Comparison of ENCODE assay signal across 8 cellular contexts in genomic region chr1:23483327-23484252, GRCh38. TPM values are rescaled to one million over a fixed set of nuclear protein-coding genes. Genes with fewer than 3 reads are reported as not detected.
A peak's percentile ranks its signal among the peaks of the same experiment; 100 is the strongest.
DNase-seq lines count a peak whose midpoint lies in the region; ATAC-seq and TF ChIP-seq lines count a peak whose summit lies in the region.

TSS of gene ASAP3 (minus strand) at chr1:23484179. CDS start at chr1:23484133, 46 bp downstream.

- H3K27me3 ChIP-seq in HUES6 (ENCODE audit: control insufficient read depth, insufficient read depth, low read length) (peaks cover 14% of the 10 kb centered on the region), neutrophil (peaks cover 99% of the 10 kb centered on the region)

- H3K4me3 Mint-ChIP-seq in activated T-helper 17 cell treated with anti-CD3 and anti-CD28 coated beads, Interleukin-2, amount 50 U/mL, for 72 hours: peak within 1 kb of the TSS; percentile 86
- peak within 1 kb of the TSS; percentile 96 for H3K4me3 Mint-ChIP-seq in glutamatergic neuron (ENCODE audit: unreplicated experiment)

- peak; percentile 60 for ATAC-seq in activated T-helper 17 cell treated with anti-CD3 and anti-CD28 coated beads, Interleukin-2, amount 50 U/mL, for 72 hours (replicated peaks)
- no peak for ATAC-seq in HG02623 (IDR thresholded peaks at IDR 0.05; ENCODE audit: unreplicated experiment)

- H3K27ac Mint-ChIP-seq in activated T-helper 17 cell treated with anti-CD3 and anti-CD28 coated beads, Interleukin-2, amount 50 U/mL, for 72 hours: peak within 1 kb of the TSS; percentile 36
- peak within 1 kb of the TSS; percentile 82 for H3K27ac Mint-ChIP-seq in glutamatergic neuron (ENCODE audit: unreplicated experiment)

- H3K4me3 ChIP-seq in HUES6 (ENCODE audit: low read depth, low read length) (peak within 1 kb of the TSS; percentile 88), neutrophil (ENCODE audit: low read depth in 1 of 2, low read length in 1 of 2) (peak within 1 kb of the TSS; percentile 39 to 63)

- H3K36me3 ChIP-seq in HUES6 (ENCODE audit: control insufficient read depth, insufficient read depth, low read length): no peaks in the 10 kb centered on the region
- no peaks in the 10 kb centered on the region for H3K36me3 ChIP-seq in neutrophil

- TF ChIP-seq CTCF in glutamatergic neuron (IDR thresholded peaks at IDR 0.05; ENCODE audit: partially characterized antibody, unreplicated experiment) (no peak), neutrophil (IDR thresholded peaks at IDR 0.05) (no peak)

- H3K4me1 ChIP-seq in HUES6 (ENCODE audit: control insufficient read depth, insufficient read depth, low read length): peaks cover 25% of the 10 kb centered on the region
- H3K4me1 ChIP-seq in neutrophil (ENCODE audit: control insufficient read depth in 1 of 2, insufficient read depth in 1 of 2, low read depth in 1 of 2, low read length in 1 of 2): peaks cover 7% of the 10 kb centered on the region in 2 experiments

- H3K27me3 Mint-ChIP-seq in activated T-helper 17 cell treated with anti-CD3 and anti-CD28 coated beads, Interleukin-2, amount 50 U/mL, for 72 hours: peaks cover 12% of the 10 kb centered on the region
- peaks cover 9% of the 10 kb centered on the region for H3K27me3 Mint-ChIP-seq in glutamatergic neuron (ENCODE audit: unreplicated experiment)

- peaks cover 7% of the 10 kb centered on the region for H3K4me1 Mint-ChIP-seq in activated T-helper 17 cell treated with anti-CD3 and anti-CD28 coated beads, Interleukin-2, amount 50 U/mL, for 72 hours
- H3K4me1 Mint-ChIP-seq in glutamatergic neuron (ENCODE audit: low read depth, unreplicated experiment): peaks cover 7% of the 10 kb centered on the region

- DNase-seq in Daoy (ENCODE audit: low read depth) (peak; percentile 35), glutamatergic neuron (peak; percentile 33), KG1 (lab: John Stamatoyannopoulos, UW) (no peak), SIG-M5 treated with dmso at 0.1 percent for 504 hours (lab: John Stamatoyannopoulos, UW; ENCODE audit: unreplicated experiment) (no peak)

- H3K9me3 ChIP-seq in HUES6 (ENCODE audit: control insufficient read depth, insufficient read depth, low read depth, low read length) (no peaks in the 10 kb centered on the region), neutrophil (no peaks in the 10 kb centered on the region)

- H3K27ac ChIP-seq in HUES6 (ENCODE audit: low read depth, low read length) (no peak within 1 kb of the TSS; the same call in 1 of the 2 replicates), neutrophil (no peak within 1 kb of the TSS)

- H3K9ac ChIP-seq in HUES6 (ENCODE audit: low read length): peak within 1 kb of the TSS; percentile 73

- no peaks in the 10 kb centered on the region for H3K9me3 Mint-ChIP-seq in activated T-helper 17 cell treated with anti-CD3 and anti-CD28 coated beads, Interleukin-2, amount 50 U/mL, for 72 hours
- H3K9me3 Mint-ChIP-seq in glutamatergic neuron (ENCODE audit: unreplicated experiment): no peaks in the 10 kb centered on the region

- H3K36me3 Mint-ChIP-seq in activated T-helper 17 cell treated with anti-CD3 and anti-CD28 coated beads, Interleukin-2, amount 50 U/mL, for 72 hours (ENCODE audit: low read depth): no peaks in the 10 kb centered on the region
- no peaks in the 10 kb centered on the region for H3K36me3 Mint-ChIP-seq in glutamatergic neuron (ENCODE audit: unreplicated experiment)

RNA-seq across cellular contexts. Expression of gene ASAP3, which starts in this region (rescaled TPM):
- 5.7 and 9.1 TPM in 2 replicates for total RNA-seq in Daoy (2014; rRNA removed; shearing (Covaris generic))
- 1 to 10 TPM in 1 of 2 donors, under 1 TPM in 1; 0.37 to 1.0 TPM for total RNA-seq in activated T-helper 17 cell treated with anti-CD3 and anti-CD28 coated beads, Interleukin-2, amount 50 U/mL, for 72 hours
- 53.5 TPM for total RNA-seq in glutamatergic neuron (ENCODE audit: unreplicated experiment)

Comparison
In these comparisons a context has a peak if more than half of its experiments do, and no peak if none do; other contexts are left out.
1. DNase-seq: peak in Daoy (single experiment) and glutamatergic neuron (single experiment); none in KG1 (single experiment) and SIG-M5 treated with dmso at 0.1 percent for 504 hours (single experiment).